ENCODE assay signal across 14 cellular contexts in genomic region chr11:17845431-17845881, GRCh38.
DNase-seq lines count a peak whose midpoint lies in the region; ATAC-seq and TF ChIP-seq lines count a peak whose summit lies in the region.
"Had no signal": no experiment of that assay in that cellular context is flagged by ENCODE, and none has a peak within 500 bp of the region (broad histone marks: within the 10 kb centered on the region; RNA-seq: fewer than 3 reads in every experiment).

No MANE protein-coding gene starts in this region.

- no peak overlapping the region for H3K27ac ChIP-seq in A673 (ENCODE audit: low read depth, low read length, poor library complexity, severe bottlenecking)
- H3K27ac ChIP-seq: neural progenitor cell had no signal

- intact Hi-C loops in A673 (cut with micrococcal nuclease; ENCODE audit: unreplicated experiment): no loop called here

- POLR2A ChIA-PET in A673 (lab: Charles Lee; ENCODE audit: low non-redundant PET): no interaction called here

- no peak for ATAC-seq in HG02970 (IDR thresholded peaks at IDR 0.05; ENCODE audit: low FRiP score, unreplicated experiment)
- ATAC-seq: HepG2; stimulated activated effector memory CD8-positive, alpha-beta T cell treated with anti-CD3 and anti-CD28 coated beads, Interleukin-12 subunit alpha, Interleukin-12 subunit beta, amount 100 ng/mL, for 72 hours had no signal

- no peaks in the 10 kb centered on the region for H3K4me1 ChIP-seq in A673 (ENCODE audit: insufficient read depth, low read length, poor library complexity, severe bottlenecking)

- no peaks in the 10 kb centered on the region for H3K36me3 ChIP-seq in A673 (ENCODE audit: insufficient read depth, low read length, poor library complexity, severe bottlenecking)
- H3K36me3 ChIP-seq: neural progenitor cell had no signal

- DNase-seq in AG10803 (ENCODE audit: low read depth): peak; percentile 74
- DNase-seq in LHCN-M2 (ENCODE audit: low read depth): peak; percentile 84
- peak; percentile 80 for DNase-seq in epithelial cell of esophagus (ENCODE audit: low read depth)
- peak; percentile 30 for DNase-seq in non-pigmented ciliary epithelial cell (ENCODE audit: low read depth)
- DNase-seq in A673 (ENCODE audit: low spot score): no peak
- no peak for DNase-seq in DMS79 treated with DMSO at 0.1 percent for 48 hours (lab: John Stamatoyannopoulos, UW)
- no peak for DNase-seq in NCI-H2081 (lab: John Stamatoyannopoulos, UW)
- DNase-seq: activated CD4-positive, alpha-beta T cell treated with anti-CD3 and anti-CD28 coated beads for 4 hours; NCI-H1436 treated with DMSO at 0.1 percent for 48 hours; NCI-H748 treated with DMSO at 0.1 percent for 48 hours had no signal

- TF ChIP-seq CTCF in AG10803 (conservative IDR thresholded peaks at IDR 0.05; ENCODE audit: low read length) (no peak), epithelial cell of esophagus (IDR thresholded peaks at IDR 0.05; ENCODE audit: insufficient read depth, low read depth, low read length, missing control alignments) (no peak), A673 (conservative IDR thresholded peaks at IDR 0.05; ENCODE audit: low read depth, low read length) (no peak)

- CTCF ChIA-PET in A673 (lab: Charles Lee): interaction anchor here (0.6 to 0.9 kb wide), 2 partner anchors 13 to 27 kb away, joined by 3 read pairs; no protein-coding TSS in a partner anchor

- H3K4me3 ChIP-seq in AG10803 (ENCODE audit: low read length) (no peak overlapping the region), epithelial cell of esophagus (ENCODE audit: low read length) (no peak overlapping the region), A673 (ENCODE audit: low read depth, low read length, poor library complexity, severe bottlenecking) (no peak overlapping the region)
- H3K4me3 ChIP-seq: neural progenitor cell had no signal

- no peaks in the 10 kb centered on the region for H3K27me3 ChIP-seq in A673 (replicated peaks; ENCODE audit: insufficient read depth, low read depth, low read length, poor library complexity)
- H3K27me3 ChIP-seq: neural progenitor cell had no signal

- H3K9me3 ChIP-seq in A673 (ENCODE audit: low read depth, low read length, poor library complexity, severe bottlenecking): no peaks in the 10 kb centered on the region

- BruUV-seq in A673 (replicated peaks; lab: Mats Ljungman, UMichigan): no TSS peak

Comparison
In these comparisons a context has a peak if more than half of its experiments do, and no peak if none do; other contexts are left out.
1. DNase-seq: peak in AG10803 (single experiment), LHCN-M2 (single experiment), epithelial cell of esophagus (single experiment) and non-pigmented ciliary epithelial cell (single experiment); none in A673 (single experiment), DMS79 treated with DMSO at 0.1 percent for 48 hours (single experiment) and NCI-H2081 (0 of 2).